8 cellular contexts compared by ENCODE assay signal in genomic region chr12:28172434-28173030, GRCh38. TPM values are rescaled to one million over a fixed set of nuclear protein-coding genes. Genes with fewer than 3 reads are reported as not detected.
DNase-seq lines count a peak whose midpoint lies in the region; ATAC-seq and TF ChIP-seq lines count a peak whose summit lies in the region.

No MANE protein-coding gene starts in this region.

- TF ChIP-seq CTCF in Caco-2 (IDR thresholded peaks at IDR 0.05; ENCODE audit: insufficient read depth in 1 of 2, low read depth in 1 of 2, low read length in 1 of 2, severe bottlenecking in 1 of 2, unreplicated experiment in 1 of 2) = peak; percentile 62 to 84

- H3K27me3 ChIP-seq in Caco-2 (replicated peaks; ENCODE audit: control insufficient read depth, insufficient read depth, low read length) = no peaks in the 10 kb centered on the region

- H3K36me3 ChIP-seq in Caco-2 (ENCODE audit: control insufficient read depth, insufficient read depth, low read length) = no peaks in the 10 kb centered on the region

- H3K27ac Mint-ChIP-seq in Caco-2 (ENCODE audit: unreplicated experiment) = no peak overlapping the region

- intact Hi-C loops in Caco-2 (cut with micrococcal nuclease; ENCODE audit: unreplicated experiment) = loop anchor here (1.0 kb wide), 4 partner anchors 62 to 700 kb away; no protein-coding TSS in a partner anchor

- no peaks in the 10 kb centered on the region for H3K9me3 ChIP-seq in Caco-2

- H3K4me1 ChIP-seq in Caco-2 = no peaks in the 10 kb centered on the region

- H3K4me1 Mint-ChIP-seq in Caco-2 (ENCODE audit: low read depth, unreplicated experiment) = no peaks in the 10 kb centered on the region

- POLR2A ChIA-PET in Caco-2 (lab: Charles Lee) = no interaction called here

- BruUV-seq in Caco-2 (replicated peaks; lab: Mats Ljungman, UMichigan) = no TSS peak

- H3K27me3 Mint-ChIP-seq in Caco-2 (ENCODE audit: insufficient read depth, unreplicated experiment) = peaks cover 6% of the 10 kb centered on the region

- CTCF ChIA-PET in Caco-2 (lab: Charles Lee) = no interaction called here

- DNase-seq in Caco-2 = peak in 1 of 2 experiments; percentile 59
- DNase-seq in HT1080 (ENCODE audit: low read depth) = peak; percentile 63
- DNase-seq in RPMI7951 (ENCODE audit: low read depth) = peak; percentile 58
- peak; percentile 68 for DNase-seq in fibroblast of gingiva (ENCODE audit: low read depth)
- DNase-seq in skeletal muscle cell (ENCODE audit: low read depth) = peak; percentile 28

- H3K36me3 Mint-ChIP-seq in Caco-2 (ENCODE audit: insufficient read depth, unreplicated experiment) = no peaks in the 10 kb centered on the region

- H3K4me3 ChIP-seq in Caco-2 (ENCODE audit: low read depth, low read length) (no peak overlapping the region), skeletal muscle cell (ENCODE audit: low read depth, low read length) (no peak overlapping the region)

- no peak overlapping the region for H3K4me3 Mint-ChIP-seq in Caco-2 (ENCODE audit: unreplicated experiment)

- no peaks in the 10 kb centered on the region for H3K9me3 Mint-ChIP-seq in Caco-2 (ENCODE audit: unreplicated experiment)

- no peak for ATAC-seq in HG03469 (IDR thresholded peaks at IDR 0.05; ENCODE audit: unreplicated experiment)
- ATAC-seq in GM21367 (IDR thresholded peaks at IDR 0.05; ENCODE audit: unreplicated experiment) = no peak
- ATAC-seq in GM18502 (IDR thresholded peaks at IDR 0.05; ENCODE audit: poor library complexity, unreplicated experiment) = no peak

RNA-seq across cellular contexts. Expression of gene CCDC91, which starts 17.7 kb away (rescaled TPM):
- 21.2 and 21.6 TPM in 2 replicates for total RNA-seq in Caco-2 (2022)
- 12.6 and 20.0 TPM in 2 replicates for total RNA-seq in HT1080 (2014; rRNA removed; shearing (Covaris generic))
- polyA plus RNA-seq in HT1080 (2015; cell fraction: cytosol; rRNA removed) = 30.2 and 34.7 TPM in 2 replicates
- 16.0 and 21.1 TPM in 2 replicates for polyA plus RNA-seq in HT1080 (2015; cell fraction: nucleus; rRNA removed)
- 14.3 and 16.2 TPM in 2 replicates for total RNA-seq in RPMI7951 (2014; rRNA removed; shearing (Covaris generic))
